Comparison of ENCODE assay signal across 25 cellular contexts in genomic region chr6:160333841-160334240, GRCh38. TPM values are rescaled to one million over a fixed set of nuclear protein-coding genes. Genes with fewer than 3 reads are reported as not detected.
"Had no signal": no experiment of that assay in that cellular context is flagged by ENCODE, and none has a peak within 500 bp of the region (broad histone marks: within the 10 kb centered on the region; RNA-seq: fewer than 3 reads in every experiment).

No MANE protein-coding gene starts in this region.

- H3K9ac ChIP-seq: SK-N-SH had no signal

- DNase-seq: activated CD4-positive, alpha-beta T cell treated with anti-CD3 and anti-CD28 coated beads for 36 hours; activated CD4-positive, alpha-beta T cell treated with anti-CD3 and anti-CD28 coated beads, Interleukin-2, amount 50 U/mL, for 1 hour; activated CD8-positive, alpha-beta memory T cell treated with anti-CD3 and anti-CD28 coated beads, Interleukin-2, amount 50 U/mL, for 4 hours; activated CD8-positive, alpha-beta T cell treated with anti-CD3 and anti-CD28 coated beads for 36 hours; activated gamma-delta T cell treated with Interleukin-2 at 50 U/mL for 16 hours; activated naive CD4-positive, alpha-beta T cell treated with anti-CD3 and anti-CD28 coated beads, Interleukin-2, amount 10 ng/mL, durations not matched to agents 7 days and 5 days; activated naive CD8-positive, alpha-beta T cell treated with anti-CD3 and anti-CD28 coated beads for 36 hours; activated T-cell treated with anti-CD3 and anti-CD28 coated beads, Interleukin-2, amount 50 U/mL, for 72 hours; anterior cingulate cortex; central memory CD4-positive, alpha-beta T cell; Kasumi-1; KBM-7; NCI-H1048; NCI-H146; NCI-H187 treated with DMSO at 0.1 percent for 48 hours; NCI-H345; NCI-H510A; NCI-H526 treated with DMSO at 0.1 percent for 48 hours; NCI-H82; SK-N-SH; T-helper 1 cell; WERI-Rb-1 had no signal

- H3K4me2 ChIP-seq: SK-N-SH had no signal

- H3K9me3 ChIP-seq: SK-N-SH had no signal

- H3K36me3 ChIP-seq: WERI-Rb-1 had no signal

- H3K27ac ChIP-seq: WERI-Rb-1 had no signal

RNA-seq across cellular contexts. Expression of gene SLC22A3, which starts 14.3 kb away (rescaled TPM):
- total RNA-seq: activated CD4-positive, alpha-beta T cell treated with anti-CD3 and anti-CD28 coated beads for 36 hours; activated CD8-positive, alpha-beta T cell treated with anti-CD3 and anti-CD28 coated beads for 36 hours; activated naive CD8-positive, alpha-beta T cell treated with anti-CD3 and anti-CD28 coated beads for 36 hours; activated T-cell treated with anti-CD3 and anti-CD28 coated beads, Interleukin-2, amount 50 U/mL, for 72 hours; activated T-helper 2 cell treated with anti-CD3 and anti-CD28 coated beads, Interferon-gamma antibody, Interleukin-2, Interleukin-4, amounts not matched to agents 10 μg/mL and 5 μg/mL and 100 μg/mL, durations not matched to agents 14 hours and 24 hours and 36 hours; OCI-LY7; T-helper 2 cell treated with Interferon-gamma antibody and Interleukin-4, amounts not matched to agents 100 ng/mL and 5 ng/mL, for 36 hours had no signal
- polyA plus RNA-seq: SK-N-SH had no signal
